In the genomic region with DNA sequence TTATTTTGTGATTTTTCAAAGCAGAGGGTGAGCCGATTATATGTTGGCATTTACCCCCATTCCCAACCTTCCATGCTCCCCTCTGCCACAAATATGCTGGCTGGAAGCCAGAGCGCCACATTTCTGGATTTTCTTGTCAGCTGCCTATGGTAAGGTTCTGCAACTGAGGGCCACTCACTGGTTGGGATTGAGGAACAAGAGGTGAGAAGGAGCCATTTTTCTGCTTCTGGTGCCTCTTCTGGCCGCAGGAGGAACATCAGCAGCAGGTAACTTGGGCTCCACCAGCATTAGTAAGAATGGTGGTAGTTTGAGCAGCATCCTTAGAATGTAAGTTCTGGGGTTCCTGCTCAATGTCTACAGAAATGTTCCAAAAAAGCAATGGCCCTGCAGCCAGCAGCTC, we compare ENCODE assay signal across 9 cellular contexts.
A peak's percentile ranks its signal among the peaks of the same experiment; 100 is the strongest.
DNase-seq lines count a peak whose midpoint lies in the region; ATAC-seq and TF ChIP-seq lines count a peak whose summit lies in the region.
"Had no signal": no experiment of that assay in that cellular context is flagged by ENCODE, and none has a peak within 500 bp of the region (broad histone marks: within the 10 kb centered on the region; RNA-seq: fewer than 3 reads in every experiment).

No MANE protein-coding gene starts in this region.

- H3K4me1 Mint-ChIP-seq in natural killer cell treated with Interleukin-12 subunit alpha and Interleukin-12 subunit beta and Interleukin-15 and Interleukin-18, amount 100 ng/mL, for 72 hours (ENCODE audit: low read depth in 2 of 2): no peaks in the 10 kb centered on the region

- ATAC-seq in Right ventricle myocardium inferior: peak; percentile 40
- ATAC-seq in upper lobe of right lung: no peak
- no peak for ATAC-seq in natural killer cell treated with Interleukin-12 subunit alpha and Interleukin-12 subunit beta and Interleukin-15 and Interleukin-18, amount 100 ng/mL, for 72 hours

- peaks cover 2 to 12% of the 10 kb centered on the region in 2 donors for H3K27me3 Mint-ChIP-seq in natural killer cell treated with Interleukin-12 subunit alpha and Interleukin-12 subunit beta and Interleukin-15 and Interleukin-18, amount 100 ng/mL, for 72 hours

- H3K4me3 ChIP-seq in NB4 (ENCODE audit: low read depth, low read length) (no peak overlapping the region), epithelial cell of proximal tubule (ENCODE audit: low read depth, low read length) (no peak overlapping the region), upper lobe of right lung (no peak overlapping the region)

- TF ChIP-seq POLR2A in NB4 (IDR thresholded peaks at IDR 0.05; ENCODE audit: extremely low read depth, insufficient read length): no peak

- H3K36me3 Mint-ChIP-seq in natural killer cell treated with Interleukin-12 subunit alpha and Interleukin-12 subunit beta and Interleukin-15 and Interleukin-18, amount 100 ng/mL, for 72 hours: no peaks in the 10 kb centered on the region

- H3K4me1 ChIP-seq in upper lobe of right lung: no peaks in the 10 kb centered on the region

- no peak overlapping the region for H3K4me3 Mint-ChIP-seq in natural killer cell treated with Interleukin-12 subunit alpha and Interleukin-12 subunit beta and Interleukin-15 and Interleukin-18, amount 100 ng/mL, for 72 hours

- H3K27ac Mint-ChIP-seq in natural killer cell treated with Interleukin-12 subunit alpha and Interleukin-12 subunit beta and Interleukin-15 and Interleukin-18, amount 100 ng/mL, for 72 hours: no peak overlapping the region

- no peaks in the 10 kb centered on the region for H3K36me3 ChIP-seq in upper lobe of right lung

- peak; percentile 36 for TF ChIP-seq CTCF in NB4 (IDR thresholded peaks at IDR 0.05; ENCODE audit: low read depth, low read length)
- peak; percentile 56 for TF ChIP-seq CTCF in epithelial cell of proximal tubule (conservative IDR thresholded peaks at IDR 0.05; ENCODE audit: low read depth, low read length)
- TF ChIP-seq CTCF in upper lobe of right lung (IDR thresholded peaks at IDR 0.05): peak; percentile 9

- H3K27me3 ChIP-seq in upper lobe of right lung: no peaks in the 10 kb centered on the region

- H3K9me3 ChIP-seq in upper lobe of right lung: no peaks in the 10 kb centered on the region

- no peak overlapping the region for H3K27ac ChIP-seq in upper lobe of right lung

- no peaks in the 10 kb centered on the region for H3K9me3 Mint-ChIP-seq in natural killer cell treated with Interleukin-12 subunit alpha and Interleukin-12 subunit beta and Interleukin-15 and Interleukin-18, amount 100 ng/mL, for 72 hours

- DNase-seq in Right ventricle myocardium inferior (ENCODE audit: missing footprints) (no peak), cardiac septum (ENCODE audit: low spot score) (no peak), NB4 (ENCODE audit: low read depth) (peak; percentile 31), epithelial cell of proximal tubule (ENCODE audit: low read depth) (no peak), upper lobe of right lung (no peak), COLO829 (ENCODE audit: low spot score) (no peak), OCI-M2 (lab: John Stamatoyannopoulos, UW; ENCODE audit: unreplicated experiment) (no peak)
- no peak for DNase-seq in natural killer cell treated with Interleukin-12 subunit alpha and Interleukin-12 subunit beta and Interleukin-15 and Interleukin-18, amount 100 ng/mL, for 72 hours (ENCODE audit: low spot score)
- DNase-seq: activated T-cell treated with anti-CD3 and anti-CD28 coated beads, Interleukin-2, amount 50 U/mL, for 1 hour had no signal

- intact Hi-C loops in Right ventricle myocardium inferior (cut with DNase I) (loop anchor here (5.0 to 10.0 kb wide), 4 partner anchors 61 to 328 kb away; a partner anchor contains a TSS), cardiac septum (cut with DNase I) (loop anchor here (2.0 to 5.0 kb wide), 2 partner anchors 70 to 161 kb away; a partner anchor contains a TSS), upper lobe of right lung (cut with DNase I) (no loop called here)
